22 cellular contexts compared by ENCODE assay signal in the genomic region with DNA sequence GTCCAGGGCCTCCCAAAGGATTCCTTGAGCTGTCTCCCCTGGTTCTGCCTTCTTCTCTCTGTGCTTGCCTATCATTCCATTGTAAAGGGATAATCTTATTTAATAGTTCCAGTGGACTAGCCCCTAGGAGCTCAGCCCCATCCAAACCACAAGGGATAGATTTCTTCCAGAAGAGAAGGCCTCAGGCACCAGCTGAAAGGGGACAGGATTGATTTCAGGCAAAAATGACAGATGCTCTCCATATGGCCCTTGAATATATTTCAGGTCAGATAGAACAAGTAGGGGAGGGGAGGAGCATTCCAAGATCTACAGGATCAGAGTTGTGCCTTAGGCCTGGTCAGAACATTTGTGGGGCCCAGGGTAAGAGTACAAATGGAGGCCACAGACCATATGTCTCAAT.
"Had no signal": no experiment of that assay in that cellular context is flagged by ENCODE, and none has a peak within 500 bp of the region (broad histone marks: within the 10 kb centered on the region; RNA-seq: fewer than 3 reads in every experiment).

No MANE protein-coding gene starts in this region.

- H3K36me3 Mint-ChIP-seq: activated naive CD8-positive, alpha-beta T cell treated with anti-CD3 and anti-CD28 coated beads for 36 hours; memory B cell had no signal

- H3K9me3 ChIP-seq: esophagus squamous epithelium, heart left ventricle, left lung, psoas muscle, right lobe of liver, suprapubic skin, upper lobe of left lung had no signal

- H3K36me3 ChIP-seq: esophagus squamous epithelium, heart left ventricle, left lung, right lobe of liver, suprapubic skin, upper lobe of left lung had no signal

- H3K4me1 ChIP-seq: esophagus squamous epithelium, foreskin keratinocyte, left lung, right lobe of liver, suprapubic skin, upper lobe of left lung had no signal

- H3K4me1 Mint-ChIP-seq: activated CD4-positive, alpha-beta memory T cell treated with anti-CD3 and anti-CD28 coated beads, Interleukin-2, amount 10 ng/mL, durations not matched to agents 7 days and 5 days; activated CD4-positive, alpha-beta T cell treated with anti-CD3 and anti-CD28 coated beads for 36 hours; activated naive CD8-positive, alpha-beta T cell treated with anti-CD3 and anti-CD28 coated beads for 36 hours; memory B cell had no signal

- H3K27ac Mint-ChIP-seq: activated CD4-positive, alpha-beta memory T cell treated with anti-CD3 and anti-CD28 coated beads, Interleukin-2, amount 10 ng/mL, durations not matched to agents 7 days and 5 days; activated CD4-positive, alpha-beta T cell treated with anti-CD3 and anti-CD28 coated beads for 36 hours; activated naive CD8-positive, alpha-beta T cell treated with anti-CD3 and anti-CD28 coated beads for 36 hours; memory B cell had no signal

- H3K27me3 ChIP-seq: heart left ventricle, left lung, right lobe of liver, suprapubic skin, upper lobe of left lung had no signal

- H3K9me3 Mint-ChIP-seq: activated CD4-positive, alpha-beta memory T cell treated with anti-CD3 and anti-CD28 coated beads, Interleukin-2, amount 10 ng/mL, durations not matched to agents 7 days and 5 days; activated naive CD8-positive, alpha-beta T cell treated with anti-CD3 and anti-CD28 coated beads for 36 hours; memory B cell; nephron progenitor cell had no signal

- DNase-seq: activated CD4-positive, alpha-beta memory T cell treated with anti-CD3 and anti-CD28 coated beads, Interleukin-2, amount 10 ng/mL, durations not matched to agents 7 days and 5 days; activated CD4-positive, alpha-beta T cell treated with anti-CD3 and anti-CD28 coated beads for 36 hours; activated gamma-delta T cell treated with Interleukin-2 at 50 U/mL for 16 hours; activated naive CD8-positive, alpha-beta T cell treated with anti-CD3 and anti-CD28 coated beads for 36 hours; activated T-cell treated with anti-CD3 and anti-CD28 coated beads, Interleukin-2, amount 50 U/mL, for 48 hours; anterior cingulate cortex; dorsolateral prefrontal cortex; esophagus squamous epithelium; foreskin keratinocyte; heart left ventricle; islet precursor cell; left lung; nephron progenitor cell; psoas muscle; right lobe of liver; stimulated activated CD4-positive, alpha-beta T cell treated with anti-CD3 and anti-CD28 coated beads, Interleukin-2, amount 100 ng/mL, for 24 hours; stimulated activated naive CD4-positive, alpha-beta T cell treated with Interleukin-2 at 50 U/mL for 16 hours; T-helper 9 cell; upper lobe of left lung had no signal

- H3K4me3 ChIP-seq: dorsolateral prefrontal cortex, esophagus squamous epithelium, heart left ventricle, left lung, psoas muscle, right lobe of liver, suprapubic skin, upper lobe of left lung had no signal

- H3K27me3 Mint-ChIP-seq: activated naive CD8-positive, alpha-beta T cell treated with anti-CD3 and anti-CD28 coated beads for 36 hours had no signal

- ATAC-seq: activated CD4-positive, alpha-beta T cell treated with anti-CD3 and anti-CD28 coated beads for 36 hours; foreskin keratinocyte; left lung; psoas muscle had no signal

- H3K27ac ChIP-seq: esophagus squamous epithelium, foreskin keratinocyte, heart left ventricle, left lung, psoas muscle, right lobe of liver, suprapubic skin, upper lobe of left lung, VCaP had no signal

- H3K4me3 Mint-ChIP-seq: activated CD4-positive, alpha-beta memory T cell treated with anti-CD3 and anti-CD28 coated beads, Interleukin-2, amount 10 ng/mL, durations not matched to agents 7 days and 5 days; activated CD4-positive, alpha-beta T cell treated with anti-CD3 and anti-CD28 coated beads for 36 hours; activated naive CD8-positive, alpha-beta T cell treated with anti-CD3 and anti-CD28 coated beads for 36 hours; memory B cell; nephron progenitor cell had no signal
